Comparison of ENCODE assay signal across 8 cellular contexts in genomic region chr7:149715476-149715875, GRCh38. TPM values are rescaled to one million over a fixed set of nuclear protein-coding genes. Genes with fewer than 3 reads are reported as not detected.
A peak's percentile ranks its signal among the peaks of the same experiment; 100 is the strongest.
DNase-seq lines count a peak whose midpoint lies in the region; ATAC-seq and TF ChIP-seq lines count a peak whose summit lies in the region.

No MANE protein-coding gene starts in this region.

- H3K27ac ChIP-seq in SK-N-MC (no peak overlapping the region), fibroblast of lung (ENCODE audit: insufficient read depth, low read length) (no peak overlapping the region)

- H3K9me3 ChIP-seq in SK-N-MC (ENCODE audit: low read depth, low read length): peaks cover 4% of the 10 kb centered on the region; the same call in 1 of the 2 replicates
- H3K9me3 ChIP-seq in fibroblast of lung (ENCODE audit: control insufficient read depth, insufficient read depth, low read depth, low read length): no peaks in the 10 kb centered on the region

- peaks cover 7% of the 10 kb centered on the region for H3K4me1 ChIP-seq in fibroblast of lung (ENCODE audit: control insufficient read depth, extremely low read depth, insufficient read depth, low read length)

- peak overlapping the region; percentile 49 for H3K4me2 ChIP-seq in fibroblast of lung (ENCODE audit: extremely low read depth, insufficient read depth, low read length)

- H3K79me2 ChIP-seq in fibroblast of lung (ENCODE audit: control insufficient read depth, insufficient read depth, low read length): no peaks in the 10 kb centered on the region

- H3K36me3 ChIP-seq in SK-N-MC (ENCODE audit: insufficient read depth, low read length): no peaks in the 10 kb centered on the region
- H3K36me3 ChIP-seq in fibroblast of lung (ENCODE audit: control insufficient read depth, insufficient read depth, low read length): no peaks in the 10 kb centered on the region

- DNase-seq in SK-N-MC (ENCODE audit: low read depth, low spot score) (no peak), fibroblast of lung (ENCODE audit: low read depth in 2 of 2) (no peak), retinal pigment epithelial cell (ENCODE audit: low read depth) (no peak), RPMI8226 (no peak), GM19238 (ENCODE audit: insufficient read length, low spot score) (no peak), NCI-H187 treated with DMSO at 0.1 percent for 48 hours (lab: John Stamatoyannopoulos, UW) (no peak)

- H3K27me3 ChIP-seq in fibroblast of lung (ENCODE audit: control insufficient read depth, insufficient read depth, low read length): no peaks in the 10 kb centered on the region

- peak; percentile 9 for ATAC-seq in GM19395 (IDR thresholded peaks at IDR 0.05; ENCODE audit: unreplicated experiment)
- ATAC-seq in GM21576 (IDR thresholded peaks at IDR 0.05; ENCODE audit: unreplicated experiment): no peak

- no peak overlapping the region for H2AFZ ChIP-seq in fibroblast of lung (ENCODE audit: low read length)

- no peaks in the 10 kb centered on the region for H4K20me1 ChIP-seq in fibroblast of lung (ENCODE audit: control insufficient read depth, extremely low read depth, insufficient read depth, low read length)

- peak overlapping the region; percentile 94 for H3K4me3 ChIP-seq in SK-N-MC
- peak overlapping the region; percentile 25 to 78 (median 63) for H3K4me3 ChIP-seq in fibroblast of lung (replicated peaks in 1 of 4; ENCODE audit: control extremely low read depth in 1 of 4, insufficient read depth in 1 of 4, low read depth in 3 of 4, low read length in 4 of 4)
- H3K4me3 ChIP-seq in retinal pigment epithelial cell (ENCODE audit: low read length): peak overlapping the region; percentile 72

- no peak for TF ChIP-seq CTCF in fibroblast of lung (conservative IDR thresholded peaks at IDR 0.05 in 1 of 2, IDR thresholded peaks at IDR 0.05 in 1 of 2; ENCODE audit: low read depth in 1 of 2, low read length in 2 of 2)
- TF ChIP-seq CTCF in retinal pigment epithelial cell (conservative IDR thresholded peaks at IDR 0.05; ENCODE audit: low read depth, low read length): no peak

- H3K9ac ChIP-seq in SK-N-MC (ENCODE audit: insufficient read length) (peak overlapping the region; percentile 89), fibroblast of lung (ENCODE audit: insufficient read depth, low read length) (no peak overlapping the region)

RNA-seq across cellular contexts. Expression of gene ZNF467, which starts 57.9 kb away (rescaled TPM):
- total RNA-seq in fibroblast of lung: 1.0 and 1.3 TPM in 2 replicates
- 0.15 and 0.89 TPM in 2 replicates for polyA plus RNA-seq in fibroblast of lung
- 0.89 and 3.4 TPM in 2 replicates for polyA plus RNA-seq in fibroblast of lung (2012)
- polyA minus RNA-seq in fibroblast of lung (ENCODE audit: low replicate concordance): 0.55 TPM in 1 of 2 replicates, not detected in the other
